ENCODE assay signal across 8 cellular contexts in the genomic region with DNA sequence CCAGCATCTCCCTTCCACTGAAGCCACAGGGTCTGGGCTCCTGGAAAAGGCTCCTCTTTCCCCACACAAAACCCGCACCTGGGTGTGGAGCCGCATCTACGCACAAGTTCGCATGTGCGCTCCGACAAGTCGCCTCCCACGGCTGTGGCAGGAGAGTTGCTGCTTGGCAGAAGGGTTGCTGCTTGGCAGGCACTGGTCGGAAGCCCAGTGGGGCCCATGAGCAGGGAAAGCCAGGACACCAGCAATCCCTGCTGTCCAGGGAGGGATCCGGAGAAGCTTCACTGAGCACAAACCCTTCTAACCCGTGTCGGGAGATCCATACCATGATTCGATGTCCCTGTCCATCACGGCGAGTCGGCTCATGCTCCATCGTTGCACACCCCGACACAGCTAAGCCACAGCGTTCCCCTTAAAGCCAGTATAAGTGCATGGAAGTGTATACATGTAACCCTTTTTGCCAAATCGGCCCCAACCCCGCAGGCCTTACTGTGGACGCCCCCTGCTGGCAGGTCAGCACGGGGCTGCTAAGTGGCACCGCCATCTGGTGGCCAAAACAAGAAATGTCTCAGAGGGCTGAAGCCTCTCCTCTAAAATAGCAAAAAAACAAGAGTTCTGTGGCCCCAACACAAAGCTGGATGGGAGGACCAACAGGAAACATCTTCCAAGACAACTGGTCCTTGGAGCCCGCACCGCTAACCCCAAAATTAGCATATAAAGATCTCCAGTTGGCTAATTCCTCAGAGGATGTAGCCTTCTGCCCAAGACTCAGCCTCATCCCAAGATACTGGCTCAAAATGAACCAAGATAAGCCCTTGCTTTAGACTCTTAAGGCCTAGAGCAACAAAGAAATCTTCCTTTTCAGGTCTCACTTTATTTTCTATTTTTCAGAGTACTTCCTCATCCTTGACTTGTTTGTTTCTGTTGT. TPM values are rescaled to one million over a fixed set of nuclear protein-coding genes. Genes with fewer than 3 reads are reported as not detected.
DNase-seq lines count a peak whose midpoint lies in the region; ATAC-seq and TF ChIP-seq lines count a peak whose summit lies in the region.

No MANE protein-coding gene starts in this region.

- ATAC-seq in left lung (peak; percentile 84), GM19455 (IDR thresholded peaks at IDR 0.05; ENCODE audit: unreplicated experiment) (no peak)

- no peaks in the 10 kb centered on the region for H3K9me3 ChIP-seq in left lung

- peaks cover 3 to 31% of the 10 kb centered on the region in 2 donors for H3K4me1 ChIP-seq in left lung

- no peak overlapping the region for H3K27ac ChIP-seq in left lung

- peak; percentile 99 to 100 for TF ChIP-seq CTCF in left lung (IDR thresholded peaks at IDR 0.05)

- intact Hi-C loops in left lung (cut with DNase I): loop anchor here in 1 of 2 donors (2.0 to 5.0 kb wide), 2 partner anchors 56 to 227 kb away; no protein-coding TSS in a partner anchor

- peak in 12 of 14 donors; percentile 28 to 78 (median 51) for DNase-seq in C1 segment of cervical spinal cord (lab: John Stamatoyannopoulos, UW)
- peak; percentile 68 for DNase-seq in HCEC 1CT
- peak; percentile 55 to 84 for DNase-seq in NCI-H524 (lab: John Stamatoyannopoulos, UW)
- peak; percentile 91 for DNase-seq in activated CD4-positive, alpha-beta T cell treated with anti-CD3 and anti-CD28 coated beads for 48 hours
- peak; percentile 85 for DNase-seq in cerebellar cortex (ENCODE audit: low spot score)
- DNase-seq in left lung: peak; percentile 86 to 95
- peak; percentile 78 to 87 for DNase-seq in stimulated activated CD4-positive, alpha-beta T cell treated with anti-CD3 and anti-CD28 coated beads, Interleukin-4, amount 100 ng/mL, for 4 hours

- H3K36me3 ChIP-seq in left lung: no peaks in the 10 kb centered on the region

- H3K4me3 ChIP-seq in left lung: no peak overlapping the region

- H3K27me3 ChIP-seq in left lung: peaks cover 6 to 24% of the 10 kb centered on the region in 2 donors

RNA-seq across cellular contexts. Expression of gene ANKRD63, which starts 8.3 kb away (rescaled TPM):
- not detected for total RNA-seq in left lung

RNA-seq across cellular contexts. Expression of gene PLCB2, which starts 33.1 kb away (rescaled TPM):
- total RNA-seq in left lung: 10 to 100 TPM; 30.8 to 86.4 TPM

RNA-seq across cellular contexts. Expression of gene PAK6, which starts 35.7 kb away (rescaled TPM):
- total RNA-seq in left lung: 10 to 100 TPM in 1 of 2 donors, 1 to 10 TPM in 1; 9.0 to 14.6 TPM

RNA-seq across cellular contexts. Expression of gene INAFM2, which starts 48.9 kb away (rescaled TPM):
- total RNA-seq in left lung: 10 to 100 TPM; 27.1 to 37.1 TPM
